Comparison of ENCODE assay signal across 1 cellular context in the genomic region with DNA sequence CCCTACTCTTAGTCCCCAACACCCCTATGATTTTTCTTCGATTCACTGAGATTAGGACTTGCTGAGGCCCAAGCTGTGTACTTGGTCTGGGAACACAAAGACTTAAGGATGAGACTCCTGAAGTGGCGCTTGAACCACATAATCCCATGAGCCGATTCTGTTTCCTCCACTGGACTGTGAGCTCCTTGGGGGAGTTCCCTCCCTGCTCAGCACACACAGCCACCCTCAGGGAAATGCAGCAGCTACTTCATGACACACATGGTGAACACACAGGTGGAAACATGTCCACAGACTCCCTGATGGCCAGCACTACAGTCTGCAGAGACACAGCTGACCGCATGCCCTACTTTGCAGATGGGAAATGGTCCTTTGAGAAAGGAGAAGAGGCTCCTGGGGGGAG.
TF ChIP-seq lines count a peak whose summit lies in the region.

No MANE protein-coding gene starts in this region.

TF ChIP-seq in H1, 55 proteins besides CTCF, POLR2A, EP300 and RAD21 (continued from another document):
- TF ChIP-seq, protein P1, sequence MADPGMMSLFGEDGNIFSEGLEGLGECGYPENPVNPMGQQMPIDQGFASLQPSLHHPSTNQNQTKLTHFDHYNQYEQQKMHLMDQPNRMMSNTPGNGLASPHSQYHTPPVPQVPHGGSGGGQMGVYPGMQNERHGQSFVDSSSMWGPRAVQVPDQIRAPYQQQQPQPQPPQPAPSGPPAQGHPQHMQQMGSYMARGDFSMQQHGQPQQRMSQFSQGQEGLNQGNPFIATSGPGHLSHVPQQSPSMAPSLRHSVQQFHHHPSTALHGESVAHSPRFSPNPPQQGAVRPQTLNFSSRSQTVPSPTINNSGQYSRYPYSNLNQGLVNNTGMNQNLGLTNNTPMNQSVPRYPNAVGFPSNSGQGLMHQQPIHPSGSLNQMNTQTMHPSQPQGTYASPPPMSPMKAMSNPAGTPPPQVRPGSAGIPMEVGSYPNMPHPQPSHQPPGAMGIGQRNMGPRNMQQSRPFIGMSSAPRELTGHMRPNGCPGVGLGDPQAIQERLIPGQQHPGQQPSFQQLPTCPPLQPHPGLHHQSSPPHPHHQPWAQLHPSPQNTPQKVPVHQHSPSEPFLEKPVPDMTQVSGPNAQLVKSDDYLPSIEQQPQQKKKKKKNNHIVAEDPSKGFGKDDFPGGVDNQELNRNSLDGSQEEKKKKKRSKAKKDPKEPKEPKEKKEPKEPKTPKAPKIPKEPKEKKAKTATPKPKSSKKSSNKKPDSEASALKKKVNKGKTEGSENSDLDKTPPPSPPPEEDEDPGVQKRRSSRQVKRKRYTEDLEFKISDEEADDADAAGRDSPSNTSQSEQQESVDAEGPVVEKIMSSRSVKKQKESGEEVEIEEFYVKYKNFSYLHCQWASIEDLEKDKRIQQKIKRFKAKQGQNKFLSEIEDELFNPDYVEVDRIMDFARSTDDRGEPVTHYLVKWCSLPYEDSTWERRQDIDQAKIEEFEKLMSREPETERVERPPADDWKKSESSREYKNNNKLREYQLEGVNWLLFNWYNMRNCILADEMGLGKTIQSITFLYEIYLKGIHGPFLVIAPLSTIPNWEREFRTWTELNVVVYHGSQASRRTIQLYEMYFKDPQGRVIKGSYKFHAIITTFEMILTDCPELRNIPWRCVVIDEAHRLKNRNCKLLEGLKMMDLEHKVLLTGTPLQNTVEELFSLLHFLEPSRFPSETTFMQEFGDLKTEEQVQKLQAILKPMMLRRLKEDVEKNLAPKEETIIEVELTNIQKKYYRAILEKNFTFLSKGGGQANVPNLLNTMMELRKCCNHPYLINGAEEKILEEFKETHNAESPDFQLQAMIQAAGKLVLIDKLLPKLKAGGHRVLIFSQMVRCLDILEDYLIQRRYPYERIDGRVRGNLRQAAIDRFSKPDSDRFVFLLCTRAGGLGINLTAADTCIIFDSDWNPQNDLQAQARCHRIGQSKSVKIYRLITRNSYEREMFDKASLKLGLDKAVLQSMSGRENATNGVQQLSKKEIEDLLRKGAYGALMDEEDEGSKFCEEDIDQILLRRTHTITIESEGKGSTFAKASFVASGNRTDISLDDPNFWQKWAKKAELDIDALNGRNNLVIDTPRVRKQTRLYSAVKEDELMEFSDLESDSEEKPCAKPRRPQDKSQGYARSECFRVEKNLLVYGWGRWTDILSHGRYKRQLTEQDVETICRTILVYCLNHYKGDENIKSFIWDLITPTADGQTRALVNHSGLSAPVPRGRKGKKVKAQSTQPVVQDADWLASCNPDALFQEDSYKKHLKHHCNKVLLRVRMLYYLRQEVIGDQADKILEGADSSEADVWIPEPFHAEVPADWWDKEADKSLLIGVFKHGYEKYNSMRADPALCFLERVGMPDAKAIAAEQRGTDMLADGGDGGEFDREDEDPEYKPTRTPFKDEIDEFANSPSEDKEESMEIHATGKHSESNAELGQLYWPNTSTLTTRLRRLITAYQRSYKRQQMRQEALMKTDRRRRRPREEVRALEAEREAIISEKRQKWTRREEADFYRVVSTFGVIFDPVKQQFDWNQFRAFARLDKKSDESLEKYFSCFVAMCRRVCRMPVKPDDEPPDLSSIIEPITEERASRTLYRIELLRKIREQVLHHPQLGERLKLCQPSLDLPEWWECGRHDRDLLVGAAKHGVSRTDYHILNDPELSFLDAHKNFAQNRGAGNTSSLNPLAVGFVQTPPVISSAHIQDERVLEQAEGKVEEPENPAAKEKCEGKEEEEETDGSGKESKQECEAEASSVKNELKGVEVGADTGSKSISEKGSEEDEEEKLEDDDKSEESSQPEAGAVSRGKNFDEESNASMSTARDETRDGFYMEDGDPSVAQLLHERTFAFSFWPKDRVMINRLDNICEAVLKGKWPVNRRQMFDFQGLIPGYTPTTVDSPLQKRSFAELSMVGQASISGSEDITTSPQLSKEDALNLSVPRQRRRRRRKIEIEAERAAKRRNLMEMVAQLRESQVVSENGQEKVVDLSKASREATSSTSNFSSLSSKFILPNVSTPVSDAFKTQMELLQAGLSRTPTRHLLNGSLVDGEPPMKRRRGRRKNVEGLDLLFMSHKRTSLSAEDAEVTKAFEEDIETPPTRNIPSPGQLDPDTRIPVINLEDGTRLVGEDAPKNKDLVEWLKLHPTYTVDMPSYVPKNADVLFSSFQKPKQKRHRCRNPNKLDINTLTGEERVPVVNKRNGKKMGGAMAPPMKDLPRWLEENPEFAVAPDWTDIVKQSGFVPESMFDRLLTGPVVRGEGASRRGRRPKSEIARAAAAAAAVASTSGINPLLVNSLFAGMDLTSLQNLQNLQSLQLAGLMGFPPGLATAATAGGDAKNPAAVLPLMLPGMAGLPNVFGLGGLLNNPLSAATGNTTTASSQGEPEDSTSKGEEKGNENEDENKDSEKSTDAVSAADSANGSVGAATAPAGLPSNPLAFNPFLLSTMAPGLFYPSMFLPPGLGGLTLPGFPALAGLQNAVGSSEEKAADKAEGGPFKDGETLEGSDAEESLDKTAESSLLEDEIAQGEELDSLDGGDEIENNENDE (IDR thresholded peaks at IDR 0.05; ENCODE audit: insufficient replicate concordance, low read length): no peak
- TF ChIP-seq SUZ12 (IDR thresholded peaks at IDR 0.05; ENCODE audit: low read length): no peak
- TF ChIP-seq BACH1 (IDR thresholded peaks at IDR 0.05; ENCODE audit: low read length): no peak
- no peak for TF ChIP-seq HDAC2 (IDR thresholded peaks at IDR 0.05; ENCODE audit: borderline replicate concordance in 1 of 2, low read depth in 2 of 2, low read length in 2 of 2)
- TF ChIP-seq RNF2 (IDR thresholded peaks at IDR 0.05; ENCODE audit: borderline replicate concordance, low read depth, low read length, missing control alignments, poor library complexity, severe bottlenecking): no peak
- no peak for TF ChIP-seq TAF7 (optimal IDR thresholded peaks at IDR 0.05; ENCODE audit: borderline replicate concordance, low read depth, low read length)
- no peak for TF ChIP-seq EGR1 (IDR thresholded peaks at IDR 0.05; ENCODE audit: borderline replicate concordance, low read depth, low read length)
- no peak for TF ChIP-seq JUN (IDR thresholded peaks at IDR 0.05; ENCODE audit: low read depth, low read length)
- TF ChIP-seq CTBP2 (IDR thresholded peaks at IDR 0.05; ENCODE audit: borderline replicate concordance, insufficient read depth, insufficient read length, low read length): no peak
- no peak for TF ChIP-seq RXRA (IDR thresholded peaks at IDR 0.05; ENCODE audit: insufficient read depth, low read depth, low read length)
- TF ChIP-seq, protein P2, sequence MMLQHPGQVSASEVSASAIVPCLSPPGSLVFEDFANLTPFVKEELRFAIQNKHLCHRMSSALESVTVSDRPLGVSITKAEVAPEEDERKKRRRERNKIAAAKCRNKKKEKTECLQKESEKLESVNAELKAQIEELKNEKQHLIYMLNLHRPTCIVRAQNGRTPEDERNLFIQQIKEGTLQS (IDR thresholded peaks at IDR 0.05; ENCODE audit: insufficient read depth, low read depth, low read length): no peak
- TF ChIP-seq, protein P3, sequence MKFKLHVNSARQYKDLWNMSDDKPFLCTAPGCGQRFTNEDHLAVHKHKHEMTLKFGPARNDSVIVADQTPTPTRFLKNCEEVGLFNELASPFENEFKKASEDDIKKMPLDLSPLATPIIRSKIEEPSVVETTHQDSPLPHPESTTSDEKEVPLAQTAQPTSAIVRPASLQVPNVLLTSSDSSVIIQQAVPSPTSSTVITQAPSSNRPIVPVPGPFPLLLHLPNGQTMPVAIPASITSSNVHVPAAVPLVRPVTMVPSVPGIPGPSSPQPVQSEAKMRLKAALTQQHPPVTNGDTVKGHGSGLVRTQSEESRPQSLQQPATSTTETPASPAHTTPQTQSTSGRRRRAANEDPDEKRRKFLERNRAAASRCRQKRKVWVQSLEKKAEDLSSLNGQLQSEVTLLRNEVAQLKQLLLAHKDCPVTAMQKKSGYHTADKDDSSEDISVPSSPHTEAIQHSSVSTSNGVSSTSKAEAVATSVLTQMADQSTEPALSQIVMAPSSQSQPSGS (IDR thresholded peaks at IDR 0.05; ENCODE audit: low read length): no peak
- TF ChIP-seq CBX8 (IDR thresholded peaks at IDR 0.05; ENCODE audit: borderline replicate concordance, low read depth, low read length): no peak
- no peak for TF ChIP-seq PHF8 (conservative IDR thresholded peaks at IDR 0.05; ENCODE audit: low read depth, low read length)
- TF ChIP-seq MAFK (IDR thresholded peaks at IDR 0.05; ENCODE audit: low read depth, low read length): no peak
- no peak for TF ChIP-seq NRF1 (IDR thresholded peaks at IDR 0.05; ENCODE audit: low read depth, low read length)
- no peak for TF ChIP-seq RFX5 (IDR thresholded peaks at IDR 0.05; ENCODE audit: borderline replicate concordance, low read depth, low read length)
- no peak for TF ChIP-seq SIN3A (conservative IDR thresholded peaks at IDR 0.05 in 1 of 2, IDR thresholded peaks at IDR 0.05 in 1 of 2; ENCODE audit: low read depth in 1 of 2, low read length in 2 of 2)
TF ChIP-seq in H1: peak in this region for 0.
